In genomic region chr1:100250264-100250663, GRCh38 we compare ENCODE assay signal across 9 cellular contexts. TPM values are rescaled to one million over a fixed set of nuclear protein-coding genes. Genes with fewer than 3 reads are reported as not detected.
DNase-seq lines count a peak whose midpoint lies in the region; ATAC-seq and TF ChIP-seq lines count a peak whose summit lies in the region.
"Had no signal": no experiment of that assay in that cellular context is flagged by ENCODE, and none has a peak within 500 bp of the region (broad histone marks: within the 10 kb centered on the region; RNA-seq: fewer than 3 reads in every experiment).

No MANE protein-coding gene starts in this region.

- no peak overlapping the region for H3K27ac Mint-ChIP-seq in activated CD4-positive, alpha-beta T cell treated with anti-CD3 and anti-CD28 coated beads for 36 hours

- CTCF ChIA-PET in AG04449 (lab: Yijun Ruan, JAX) = interaction anchor here (0.7 kb wide), 1 partner anchor 439 kb away, joined by 3 read pairs; no protein-coding TSS in a partner anchor
- CTCF ChIA-PET in activated CD4-positive, alpha-beta T cell treated with anti-CD3 and anti-CD28 coated beads for 36 hours (lab: Charles Lee) = interaction anchor here (0.6 to 3.1 kb wide), 7 partner anchors 10 to 296 kb away, joined by 3 to 16 read pairs (median 4); partner anchors contain the start of genes RTCA and TRMT13

- H3K4me3 Mint-ChIP-seq in activated CD4-positive, alpha-beta T cell treated with anti-CD3 and anti-CD28 coated beads for 36 hours = no peak overlapping the region
- H3K4me3 Mint-ChIP-seq: stimulated activated naive CD8-positive, alpha-beta T cell treated with anti-CD3 and anti-CD28 coated beads, Interleukin-15, amount 100 ng/mL, for 72 hours had no signal

- H3K9me3 ChIP-seq in colonic mucosa = no peaks in the 10 kb centered on the region
- H3K9me3 ChIP-seq in muscle layer of duodenum (ENCODE audit: control insufficient read depth in 1 of 2, low read length in 2 of 2) = no peaks in the 10 kb centered on the region

- H3K9me3 Mint-ChIP-seq in activated CD4-positive, alpha-beta T cell treated with anti-CD3 and anti-CD28 coated beads for 36 hours (ENCODE audit: low read depth) = no peaks in the 10 kb centered on the region
- H3K9me3 Mint-ChIP-seq: stimulated activated naive CD8-positive, alpha-beta T cell treated with anti-CD3 and anti-CD28 coated beads, Interleukin-15, amount 100 ng/mL, for 72 hours had no signal

- TF ChIP-seq CTCF in AG04449 (IDR thresholded peaks at IDR 0.05; ENCODE audit: insufficient read depth, low read length, missing control alignments) (no peak), HL-60 (IDR thresholded peaks at IDR 0.05; ENCODE audit: insufficient read depth, low read length) (no peak), colonic mucosa (IDR thresholded peaks at IDR 0.05) (no peak)

- peaks cover 2% of the 10 kb centered on the region for H3K36me3 Mint-ChIP-seq in activated CD4-positive, alpha-beta T cell treated with anti-CD3 and anti-CD28 coated beads for 36 hours (ENCODE audit: low read depth)

- intact Hi-C loops in colonic mucosa (cut with DNase I) = no loop called here
- intact Hi-C loops in activated CD4-positive, alpha-beta T cell treated with anti-CD3 and anti-CD28 coated beads for 36 hours (cut with DNase I, micrococcal nuclease) = no loop called here

- H3K27me3 Mint-ChIP-seq in activated CD4-positive, alpha-beta T cell treated with anti-CD3 and anti-CD28 coated beads for 36 hours = no peaks in the 10 kb centered on the region
- H3K27me3 Mint-ChIP-seq: stimulated activated naive CD8-positive, alpha-beta T cell treated with anti-CD3 and anti-CD28 coated beads, Interleukin-15, amount 100 ng/mL, for 72 hours had no signal

- no peak for ATAC-seq in GM19395 (IDR thresholded peaks at IDR 0.05; ENCODE audit: unreplicated experiment)
- ATAC-seq in activated CD4-positive, alpha-beta T cell treated with anti-CD3 and anti-CD28 coated beads for 36 hours = no peak

- no peaks in the 10 kb centered on the region for H3K27me3 ChIP-seq in HL-60 (ENCODE audit: insufficient read depth, poor library complexity, severe bottlenecking)
- no peaks in the 10 kb centered on the region for H3K27me3 ChIP-seq in colonic mucosa
- H3K27me3 ChIP-seq in muscle layer of duodenum (ENCODE audit: low read depth, low read length) = no peaks in the 10 kb centered on the region

- H3K27ac ChIP-seq in HL-60 (replicated peaks) (no peak overlapping the region), colonic mucosa (no peak overlapping the region), muscle layer of duodenum (ENCODE audit: low read length) (peak overlapping the region; percentile 85)

- peaks cover 14% of the 10 kb centered on the region for H3K4me1 Mint-ChIP-seq in activated CD4-positive, alpha-beta T cell treated with anti-CD3 and anti-CD28 coated beads for 36 hours

- H3K36me3 ChIP-seq in colonic mucosa (no peaks in the 10 kb centered on the region), muscle layer of duodenum (ENCODE audit: control insufficient read depth in 1 of 2, insufficient read depth in 2 of 2, low read length in 2 of 2) (no peaks in the 10 kb centered on the region)

- no peak for DNase-seq in AG04449 (ENCODE audit: low read depth, low spot score)
- no peak for DNase-seq in HL-60 (ENCODE audit: low read depth in 1 of 2, low spot score in 1 of 2)
- no peak for DNase-seq in colonic mucosa
- no peak for DNase-seq in NCI-H187 treated with DMSO at 0.1 percent for 48 hours (lab: John Stamatoyannopoulos, UW)
- DNase-seq in activated CD4-positive, CD25-positive, alpha-beta regulatory T cell (lab: John Stamatoyannopoulos, UW) = no peak
- no peak for DNase-seq in activated CD4-positive, alpha-beta T cell treated with anti-CD3 and anti-CD28 coated beads for 36 hours

- H3K4me1 ChIP-seq in colonic mucosa = peaks cover 10% of the 10 kb centered on the region
- H3K4me1 ChIP-seq in muscle layer of duodenum (ENCODE audit: control insufficient read depth in 1 of 2, insufficient read depth in 2 of 2, low read length in 2 of 2) = peaks cover 9 to 17% of the 10 kb centered on the region in 2 donors

- H3K4me3 ChIP-seq in AG04449 (ENCODE audit: low read depth, low read length) = peak overlapping the region; percentile 93
- peak overlapping the region; percentile 57 for H3K4me3 ChIP-seq in HL-60 (replicated peaks; ENCODE audit: insufficient read depth, low read length)
- H3K4me3 ChIP-seq in colonic mucosa = peak overlapping the region; percentile 67
- H3K4me3 ChIP-seq in muscle layer of duodenum (ENCODE audit: low read depth in 1 of 2, low read length in 2 of 2) = peak overlapping the region; percentile 77 to 95

- peak overlapping the region in 1 of 2 donors; percentile 100 for H3K9ac ChIP-seq in colonic mucosa (ENCODE audit: low read depth in 2 of 2, low read length in 2 of 2)

- POLR2A ChIA-PET in AG04449 (lab: Yijun Ruan, JAX) = interaction anchor here (0.6 to 1.3 kb wide), 4 partner anchors 12 to 280 kb away, joined by 4 to 11 read pairs (median 4); partner anchors contain the start of genes RTCA and SLC35A3
- POLR2A ChIA-PET in activated CD4-positive, alpha-beta T cell treated with anti-CD3 and anti-CD28 coated beads for 36 hours (lab: Charles Lee) = interaction anchor here (0.5 to 1.4 kb wide), 5 partner anchors 16 to 171 kb away, joined by 3 to 9 read pairs (median 5); partner anchors contain the start of gene RTCA

RNA-seq across cellular contexts. Expression of gene DBT, which starts 0.6 kb away (rescaled TPM):
- total RNA-seq in colonic mucosa = 10 to 100 TPM; 15.5 to 20.3 TPM
- 10 to 100 TPM; 11.0 to 12.8 TPM for total RNA-seq in activated CD4-positive, alpha-beta T cell treated with anti-CD3 and anti-CD28 coated beads for 36 hours

RNA-seq across cellular contexts. Expression of gene RTCA, which starts 15.8 kb away (rescaled TPM):
- 10 to 100 TPM; 39.4 to 41.4 TPM for total RNA-seq in colonic mucosa
- 10 to 100 TPM; 47.8 to 53.0 TPM for total RNA-seq in activated CD4-positive, alpha-beta T cell treated with anti-CD3 and anti-CD28 coated beads for 36 hours
